Comparison of ENCODE assay signal across 14 cellular contexts in the genomic region with DNA sequence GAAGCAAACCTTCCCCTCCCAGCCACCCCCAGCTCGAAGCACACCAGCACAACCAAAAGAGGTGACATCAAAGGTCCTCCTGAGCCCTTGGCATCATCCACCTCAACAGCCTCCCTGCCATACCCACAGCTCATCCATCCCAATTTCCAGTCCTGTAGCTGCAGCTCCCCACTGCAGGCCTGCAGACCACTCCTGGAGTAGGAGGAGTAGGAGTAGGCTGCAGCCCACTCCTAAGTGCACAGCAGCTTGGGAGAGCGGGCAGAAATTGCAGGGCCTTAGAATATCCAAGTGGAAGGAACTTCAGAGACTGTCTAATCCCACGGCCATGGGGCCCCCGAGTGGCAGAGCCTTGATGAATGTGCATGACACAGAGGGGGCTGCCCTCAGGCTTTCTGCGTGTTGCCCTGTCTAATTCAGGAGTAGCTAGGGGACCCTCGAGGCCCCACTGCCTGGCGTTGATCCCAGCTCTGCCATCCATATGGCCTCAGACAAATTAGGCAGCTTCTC. TPM values are rescaled to one million over a fixed set of nuclear protein-coding genes. Genes with fewer than 3 reads are reported as not detected.
DNase-seq lines count a peak whose midpoint lies in the region; ATAC-seq, FAIRE-seq and TF ChIP-seq lines count a peak whose summit lies in the region.
"Had no signal": no experiment of that assay in that cellular context is flagged by ENCODE, and none has a peak within 500 bp of the region (broad histone marks: within the 10 kb centered on the region; RNA-seq: fewer than 3 reads in every experiment).

No MANE protein-coding gene starts in this region.

- H3K27me3 ChIP-seq in GM23338 (ENCODE audit: insufficient read depth) (no peaks in the 10 kb centered on the region), mesenchymal stem cell (ENCODE audit: control insufficient read depth in 1 of 2, insufficient read depth in 1 of 2, low read length in 2 of 2) (no peaks in the 10 kb centered on the region), neuronal stem cell (ENCODE audit: control insufficient read depth in 3 of 3, insufficient read depth in 3 of 3, low read depth in 1 of 3, low read length in 3 of 3) (no peaks in the 10 kb centered on the region)
- H3K27me3 ChIP-seq: BE2C had no signal

- peak overlapping the region; percentile 19 for H2BK15ac ChIP-seq in mesenchymal stem cell (ENCODE audit: low read depth, poor library complexity, severe bottlenecking)
- H2BK15ac ChIP-seq in neuronal stem cell (ENCODE audit: low read length) = no peak overlapping the region

- no peaks in the 10 kb centered on the region for H3F3A ChIP-seq in GM23338 (replicated peaks; ENCODE audit: low read depth)

- H3K4me2 ChIP-seq in GM23338 = no peak overlapping the region
- no peak overlapping the region for H3K4me2 ChIP-seq in mesenchymal stem cell (ENCODE audit: low read length, poor library complexity, severe bottlenecking)
- no peak overlapping the region for H3K4me2 ChIP-seq in neuronal stem cell (ENCODE audit: insufficient read depth, low read length, poor library complexity, severe bottlenecking)
- H3K4me2 ChIP-seq: A549 had no signal

- H2BK5ac ChIP-seq in mesenchymal stem cell (ENCODE audit: low read depth, low read length, poor library complexity, severe bottlenecking) = no peak overlapping the region
- H2BK5ac ChIP-seq in neuronal stem cell (ENCODE audit: low read length) = no peak overlapping the region

- H4K8ac ChIP-seq in mesenchymal stem cell (ENCODE audit: low read length) (no peak overlapping the region), neuronal stem cell (ENCODE audit: low read depth, low read length) (no peak overlapping the region)

- no peaks in the 10 kb centered on the region for H4K20me1 ChIP-seq in GM23338 (replicated peaks; ENCODE audit: insufficient read depth)

- H3K79me1 ChIP-seq in mesenchymal stem cell (replicated peaks; ENCODE audit: low read length, poor library complexity, severe bottlenecking) (no peaks in the 10 kb centered on the region), neuronal stem cell (ENCODE audit: low read depth, low read length) (no peaks in the 10 kb centered on the region)

- no peaks in the 10 kb centered on the region for H3K79me2 ChIP-seq in GM23338 (replicated peaks; ENCODE audit: insufficient read depth)

- WGBS in mesenchymal stem cell = 86% methylated on average over 7 of the region's 7 CpGs
- WGBS in neuronal stem cell (ENCODE audit: extremely low coverage in 2 of 2, insufficient read length in 2 of 2, insufficient replicate concordance in 1 of 2), 2 donors = no CpG with 5 or more reads among the region's 7 CpGs

- H3K4ac ChIP-seq in mesenchymal stem cell (ENCODE audit: low read depth in 1 of 2, low read length in 2 of 2) (peak overlapping the region; percentile 41 to 76), neuronal stem cell (ENCODE audit: low read length) (no peak overlapping the region)

- H3K14ac ChIP-seq in mesenchymal stem cell (ENCODE audit: low read length in 2 of 2) = no peak overlapping the region
- H3K14ac ChIP-seq in neuronal stem cell (ENCODE audit: low read length) = no peak overlapping the region

- intact Hi-C loops in activated T-helper 2 cell treated with anti-CD3 and anti-CD28 coated beads, Interferon-gamma antibody, Interleukin-2, Interleukin-4, amounts not matched to agents 10 μg/mL and 5 μg/mL and 100 μg/mL, durations not matched to agents 14 hours and 24 hours and 36 hours (cut with micrococcal nuclease) = no loop called here

- H2BK120ac ChIP-seq in mesenchymal stem cell (ENCODE audit: low read depth, low read length) = no peak overlapping the region
- no peak overlapping the region for H2BK120ac ChIP-seq in neuronal stem cell (ENCODE audit: low read depth, low read length)

- no peak overlapping the region for H3K27ac ChIP-seq in GM23338 (ENCODE audit: low read depth)
- no peak overlapping the region for H3K27ac ChIP-seq in mesenchymal stem cell (ENCODE audit: low read length, poor library complexity, severe bottlenecking)
- H3K27ac ChIP-seq in neuronal stem cell (replicated peaks; ENCODE audit: low read length) = no peak overlapping the region
- no peak overlapping the region for H3K27ac ChIP-seq in substantia nigra (ENCODE audit: low read depth, low read length, poor library complexity, severe bottlenecking)
- H3K27ac ChIP-seq: A549 had no signal

- H2AK5ac ChIP-seq in mesenchymal stem cell (ENCODE audit: low read length, severe bottlenecking) (no peak overlapping the region), neuronal stem cell (ENCODE audit: low read depth, low read length) (no peak overlapping the region)

- H3K36me3 ChIP-seq in GM23338 (ENCODE audit: insufficient read depth) (no peaks in the 10 kb centered on the region), mesenchymal stem cell (ENCODE audit: control insufficient read depth in 1 of 2, insufficient read depth in 2 of 2, low read depth in 1 of 2, low read length in 2 of 2) (no peaks in the 10 kb centered on the region), neuronal stem cell (replicated peaks in 1 of 2; ENCODE audit: control insufficient read depth in 2 of 2, insufficient read depth in 2 of 2, low read length in 2 of 2) (no peaks in the 10 kb centered on the region)
- H3K36me3 ChIP-seq: BE2C had no signal

- no peaks in the 10 kb centered on the region; the same call in 2 of the 3 replicates for H3K9me3 Mint-ChIP-seq in GM23338
- H3K9me3 Mint-ChIP-seq in activated T-helper 2 cell treated with anti-CD3 and anti-CD28 coated beads, Interferon-gamma antibody, Interleukin-2, Interleukin-4, amounts not matched to agents 10 μg/mL and 5 μg/mL and 100 μg/mL, durations not matched to agents 14 hours and 24 hours and 36 hours = no peaks in the 10 kb centered on the region
- H3K9me3 Mint-ChIP-seq: IgD-negative memory B cell had no signal

- H3K9ac ChIP-seq in mesenchymal stem cell (ENCODE audit: low read length) (no peak overlapping the region), neuronal stem cell (ENCODE audit: low read depth, low read length, poor library complexity) (no peak overlapping the region)

- H3K23ac ChIP-seq in mesenchymal stem cell (ENCODE audit: low read length in 2 of 2) = no peak overlapping the region
- H3K23ac ChIP-seq in neuronal stem cell (ENCODE audit: low read depth, low read length, poor library complexity) = no peak overlapping the region

- FAIRE-seq in HTR-8/SVneo (lab: Jason Lieb, UNC) = no peak
- FAIRE-seq: A549, GM19239 had no signal

- H3K9me2 ChIP-seq in GM23338 (ENCODE audit: insufficient read depth) = no peaks in the 10 kb centered on the region

- no peak overlapping the region for H3K4me3 ChIP-seq in GM23338
- H3K4me3 ChIP-seq in mesenchymal stem cell (ENCODE audit: insufficient read depth in 1 of 2, low read depth in 1 of 2, low read length in 2 of 2) = no peak overlapping the region
- no peak overlapping the region for H3K4me3 ChIP-seq in neuronal stem cell (ENCODE audit: low read length in 2 of 2)
- H3K4me3 ChIP-seq: A549 had no signal

- no peak for TF ChIP-seq CTCF in GM23338 (conservative IDR thresholded peaks at IDR 0.05; ENCODE audit: low read depth in 2 of 2)

- H3K4me3 Mint-ChIP-seq in GM23338 = no peak overlapping the region
- no peak overlapping the region for H3K4me3 Mint-ChIP-seq in activated T-helper 2 cell treated with anti-CD3 and anti-CD28 coated beads, Interferon-gamma antibody, Interleukin-2, Interleukin-4, amounts not matched to agents 10 μg/mL and 5 μg/mL and 100 μg/mL, durations not matched to agents 14 hours and 24 hours and 36 hours (ENCODE audit: low read depth)
- H3K4me3 Mint-ChIP-seq: CD4-positive, CD25-positive, alpha-beta regulatory T cell; IgD-negative memory B cell had no signal

- H4K91ac ChIP-seq in mesenchymal stem cell (ENCODE audit: low read length) (no peak overlapping the region), neuronal stem cell (ENCODE audit: low read depth, low read length, poor library complexity) (no peak overlapping the region)

- H3K4me1 Mint-ChIP-seq in GM23338 = peaks cover 4% of the 10 kb centered on the region; the same call in 2 of the 3 replicates
- peaks cover 20% of the 10 kb centered on the region for H3K4me1 Mint-ChIP-seq in activated T-helper 2 cell treated with anti-CD3 and anti-CD28 coated beads, Interferon-gamma antibody, Interleukin-2, Interleukin-4, amounts not matched to agents 10 μg/mL and 5 μg/mL and 100 μg/mL, durations not matched to agents 14 hours and 24 hours and 36 hours (ENCODE audit: low read depth)

- H3K4me1 ChIP-seq in GM23338 (ENCODE audit: insufficient read depth) (no peaks in the 10 kb centered on the region), mesenchymal stem cell (ENCODE audit: control insufficient read depth, insufficient read depth, low read depth, low read length) (peaks cover 22% of the 10 kb centered on the region), neuronal stem cell (ENCODE audit: control insufficient read depth in 2 of 2, insufficient read depth in 1 of 2, low read depth in 1 of 2, low read length in 2 of 2) (peaks cover 0 to 2% of the 10 kb centered on the region in 2 donors)
- H3K4me1 ChIP-seq: BE2C had no signal

- H3K9me3 ChIP-seq in mesenchymal stem cell (ENCODE audit: control insufficient read depth, low read length) = no peaks in the 10 kb centered on the region
- peaks cover 0 to 2% of the 10 kb centered on the region in 2 donors for H3K9me3 ChIP-seq in neuronal stem cell (replicated peaks in 1 of 2; ENCODE audit: control insufficient read depth in 2 of 2, insufficient read depth in 1 of 2, low read depth in 1 of 2, low read length in 2 of 2)
- H3K9me3 ChIP-seq: A549, BE2C had no signal

- peak overlapping the region in 1 of 2 experiments; percentile 76 for H2BK12ac ChIP-seq in mesenchymal stem cell (ENCODE audit: low read length in 2 of 2)
- H2BK12ac ChIP-seq in neuronal stem cell (ENCODE audit: low read length) = no peak overlapping the region

- H3K36me3 Mint-ChIP-seq in GM23338 (ENCODE audit: low read depth) = no peaks in the 10 kb centered on the region
- H3K36me3 Mint-ChIP-seq in activated T-helper 2 cell treated with anti-CD3 and anti-CD28 coated beads, Interferon-gamma antibody, Interleukin-2, Interleukin-4, amounts not matched to agents 10 μg/mL and 5 μg/mL and 100 μg/mL, durations not matched to agents 14 hours and 24 hours and 36 hours (ENCODE audit: low read depth) = no peaks in the 10 kb centered on the region
- H3K36me3 Mint-ChIP-seq: CD4-positive, CD25-positive, alpha-beta regulatory T cell had no signal

- DNase-seq in GM23338 (ENCODE audit: low spot score) (no peak), mesenchymal stem cell (no peak), neuronal stem cell (ENCODE audit: low spot score) (no peak), HTR-8/SVneo (ENCODE audit: insufficient read length, low spot score) (no peak), substantia nigra (lab: John Stamatoyannopoulos, UW) (no peak)
- DNase-seq in activated T-helper 2 cell treated with anti-CD3 and anti-CD28 coated beads, Interferon-gamma antibody, Interleukin-2, Interleukin-4, amounts not matched to agents 10 μg/mL and 5 μg/mL and 100 μg/mL, durations not matched to agents 14 hours and 24 hours and 36 hours (ENCODE audit: low spot score) = no peak
- DNase-seq: BE2C; CD4-positive, CD25-positive, alpha-beta regulatory T cell; DMS53; GF-D8 had no signal

- peaks cover 13% of the 10 kb centered on the region for H3K27me3 Mint-ChIP-seq in GM23338 (ENCODE audit: insufficient read depth, low read depth, poor library complexity)
- no peaks in the 10 kb centered on the region for H3K27me3 Mint-ChIP-seq in activated T-helper 2 cell treated with anti-CD3 and anti-CD28 coated beads, Interferon-gamma antibody, Interleukin-2, Interleukin-4, amounts not matched to agents 10 μg/mL and 5 μg/mL and 100 μg/mL, durations not matched to agents 14 hours and 24 hours and 36 hours (ENCODE audit: low read depth)

- H3K18ac ChIP-seq in mesenchymal stem cell (ENCODE audit: low read depth in 1 of 2, low read length in 2 of 2) (peak overlapping the region; percentile 42 to 61), neuronal stem cell (ENCODE audit: low read length) (peak overlapping the region; percentile 21)

- ATAC-seq in GM23338 = no peak
- ATAC-seq: A549, HCT116 had no signal

- H2AFZ ChIP-seq in GM23338 = no peak overlapping the region
- H2AFZ ChIP-seq in mesenchymal stem cell (ENCODE audit: low read depth, low read length) = no peak overlapping the region
- no peak overlapping the region for H2AFZ ChIP-seq in neuronal stem cell (ENCODE audit: low read length)

- H3K27ac Mint-ChIP-seq in GM23338 = peak overlapping the region; percentile 31; the same call in 1 of the 2 replicates
- H3K27ac Mint-ChIP-seq in activated T-helper 2 cell treated with anti-CD3 and anti-CD28 coated beads, Interferon-gamma antibody, Interleukin-2, Interleukin-4, amounts not matched to agents 10 μg/mL and 5 μg/mL and 100 μg/mL, durations not matched to agents 14 hours and 24 hours and 36 hours = no peak overlapping the region
- H3K27ac Mint-ChIP-seq: IgD-negative memory B cell had no signal

RNA-seq across cellular contexts. Expression of a gene that starts 36.6 kb away (rescaled TPM):
- total RNA-seq in GM23338 (2014; rRNA removed; shearing (Covaris generic)) = 222 and 227 TPM in 2 replicates
- polyA plus RNA-seq in GM23338 (2016; fragmentation: Nextera tagmentation; extraction: Ambion mirVana) = 250 and 251 TPM in 2 replicates
- polyA plus RNA-seq in mesenchymal stem cell (2013, experiment 1 of 2) = 253 TPM
- polyA plus RNA-seq in mesenchymal stem cell (2013, experiment 2 of 2) = 270 TPM
- 6.3 TPM for polyA plus RNA-seq in neuronal stem cell (2013, experiment 1 of 2)
- polyA plus RNA-seq in neuronal stem cell (2013, experiment 2 of 2) = 6.4 TPM
- 24.8 and 26.4 TPM in 2 replicates for total RNA-seq in activated T-helper 2 cell treated with anti-CD3 and anti-CD28 coated beads, Interferon-gamma antibody, Interleukin-2, Interleukin-4, amounts not matched to agents 10 μg/mL and 5 μg/mL and 100 μg/mL, durations not matched to agents 14 hours and 24 hours and 36 hours

RNA-seq across cellular contexts. Expression of a gene that starts 39.1 kb away (rescaled TPM):
- total RNA-seq in GM23338 (2014; rRNA removed; shearing (Covaris generic)) = 0.31 and 0.56 TPM in 2 replicates
- 0.03 and 0.42 TPM in 2 replicates for polyA plus RNA-seq in GM23338 (2016; fragmentation: Nextera tagmentation; extraction: Ambion mirVana)
- polyA plus RNA-seq in mesenchymal stem cell (2013, experiment 1 of 2) = 0.07 TPM
- 0.12 TPM for polyA plus RNA-seq in mesenchymal stem cell (2013, experiment 2 of 2)
- polyA plus RNA-seq in neuronal stem cell (2013, experiment 1 of 2) = 0.24 TPM
- polyA plus RNA-seq in neuronal stem cell (2013, experiment 2 of 2) = 0.25 TPM
- not detected in 2 replicates for total RNA-seq in activated T-helper 2 cell treated with anti-CD3 and anti-CD28 coated beads, Interferon-gamma antibody, Interleukin-2, Interleukin-4, amounts not matched to agents 10 μg/mL and 5 μg/mL and 100 μg/mL, durations not matched to agents 14 hours and 24 hours and 36 hours
- polyA plus RNA-seq: CD4-positive, CD25-positive, alpha-beta regulatory T cell had no signal
